In the genomic region with DNA sequence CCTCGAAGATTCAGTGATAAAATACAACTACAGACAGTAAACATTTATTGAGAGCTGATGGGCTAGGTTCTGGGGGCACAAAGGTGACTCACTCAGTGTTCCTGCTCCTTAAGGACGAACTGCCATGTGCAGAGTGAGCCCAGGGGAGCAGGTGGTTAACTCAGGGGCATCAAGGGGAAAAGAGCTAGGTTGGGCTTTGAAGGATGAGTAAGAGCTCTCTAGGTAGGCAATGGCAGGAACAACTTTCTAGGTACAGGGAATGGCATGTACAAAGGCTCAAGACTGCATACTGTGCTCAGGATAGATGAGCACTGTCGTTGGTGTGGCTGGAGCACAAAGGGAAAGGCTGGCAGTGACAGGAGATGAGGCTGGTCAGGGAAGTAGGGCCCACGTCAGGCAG, we compare ENCODE assay signal across 28 cellular contexts. TPM values are rescaled to one million over a fixed set of nuclear protein-coding genes. Genes with fewer than 3 reads are reported as not detected.
DNase-seq lines count a peak whose midpoint lies in the region; ATAC-seq, FAIRE-seq and TF ChIP-seq lines count a peak whose summit lies in the region.
"Had no signal": no experiment of that assay in that cellular context is flagged by ENCODE, and none has a peak within 500 bp of the region (broad histone marks: within the 10 kb centered on the region; RNA-seq: fewer than 3 reads in every experiment).

No MANE protein-coding gene starts in this region.

- peaks cover 9% of the 10 kb centered on the region for H3K4me1 Mint-ChIP-seq in MCF 10A (ENCODE audit: insufficient read depth, unreplicated experiment)
- H3K4me1 Mint-ChIP-seq in naive B cell, result peaks cover 36 to 42% (median 37%) of the 10 kb centered on the region in 3 donors
- H3K4me1 Mint-ChIP-seq in activated CD4-positive, alpha-beta T cell treated with anti-CD3 and anti-CD28 coated beads for 36 hours, result peaks cover 20% of the 10 kb centered on the region
- H3K4me1 Mint-ChIP-seq: activated CD4-positive, alpha-beta memory T cell treated with anti-CD3 and anti-CD28 coated beads, Interleukin-2, amount 10 ng/mL, durations not matched to agents 7 days and 5 days had no signal

- H3K4me1 ChIP-seq in breast epithelium (no peaks in the 10 kb centered on the region), GM12878 (ENCODE audit: control insufficient read depth, insufficient read depth, low read length) (no peaks in the 10 kb centered on the region), uterus (no peaks in the 10 kb centered on the region), BE2C (no peaks in the 10 kb centered on the region)

- no peak overlapping the region for H3K4me2 ChIP-seq in GM12878 (ENCODE audit: control insufficient read depth, insufficient read depth)
- H3K4me2 ChIP-seq: GM23338 had no signal

- peaks cover 11% of the 10 kb centered on the region for H3K36me3 Mint-ChIP-seq in MCF 10A (ENCODE audit: insufficient read depth, unreplicated experiment)
- H3K36me3 Mint-ChIP-seq in naive B cell, result peaks cover 0 to 8% of the 10 kb centered on the region in 2 donors
- peaks cover 2% of the 10 kb centered on the region for H3K36me3 Mint-ChIP-seq in activated CD4-positive, alpha-beta T cell treated with anti-CD3 and anti-CD28 coated beads for 36 hours (ENCODE audit: low read depth)

- H3K4me3 ChIP-seq in breast epithelium (no peak overlapping the region), GM12878 (no peak overlapping the region), uterus (no peak overlapping the region), BE2C (ENCODE audit: low read depth, low read length) (no peak overlapping the region)
- H3K4me3 ChIP-seq: GM23338, pancreas, Peyer's patch, SJCRH30, tibial nerve had no signal

- WGBS in GM12878 (ENCODE audit: insufficient coverage, insufficient replicate concordance, low lambda C conversion rate, missing lambda C conversion rate), result 55% methylated on average over 4 of the region's 4 CpGs

- H3K9me3 Mint-ChIP-seq in MCF 10A (ENCODE audit: unreplicated experiment) (no peaks in the 10 kb centered on the region), naive B cell (no peaks in the 10 kb centered on the region)
- H3K9me3 Mint-ChIP-seq in activated CD4-positive, alpha-beta T cell treated with anti-CD3 and anti-CD28 coated beads for 36 hours (ENCODE audit: low read depth), result no peaks in the 10 kb centered on the region
- H3K9me3 Mint-ChIP-seq: activated CD4-positive, alpha-beta memory T cell treated with anti-CD3 and anti-CD28 coated beads, Interleukin-2, amount 10 ng/mL, durations not matched to agents 7 days and 5 days; GM23338; nephron had no signal

- H3K27me3 Mint-ChIP-seq in MCF 10A (ENCODE audit: insufficient read depth, unreplicated experiment) (no peaks in the 10 kb centered on the region), naive B cell (no peaks in the 10 kb centered on the region)
- H3K27me3 Mint-ChIP-seq in activated CD4-positive, alpha-beta T cell treated with anti-CD3 and anti-CD28 coated beads for 36 hours, result no peaks in the 10 kb centered on the region
- H3K27me3 Mint-ChIP-seq: activated CD4-positive, alpha-beta memory T cell treated with anti-CD3 and anti-CD28 coated beads, Interleukin-2, amount 10 ng/mL, durations not matched to agents 7 days and 5 days; T-helper 17 cell had no signal

- DNase-seq in breast epithelium (ENCODE audit: low spot score in 2 of 2) (no peak), MCF 10A (ENCODE audit: unreplicated experiment) (no peak), GM12878 (ENCODE audit: low read depth, low spot score) (no peak), naive B cell (no peak), uterus (no peak), BE2C (no peak), activated gamma-delta T cell treated with Interleukin-2 at 50 U/mL for 16 hours (no peak)
- DNase-seq in activated CD4-positive, alpha-beta T cell treated with anti-CD3 and anti-CD28 coated beads for 36 hours, result no peak
- DNase-seq: activated CD4-positive, alpha-beta memory T cell treated with anti-CD3 and anti-CD28 coated beads, Interleukin-2, amount 10 ng/mL, durations not matched to agents 7 days and 5 days; activated CD4-positive, CD25-positive, alpha-beta regulatory T cell treated with anti-CD3 and anti-CD28 coated beads, Interleukin-2, amount 50 U/mL, for 72 hours; activated effector memory CD4-positive, alpha-beta T cell treated with Interleukin-2 at 50 U/mL for 16 hours; EL; glutamatergic neuron; NCI-H1092; NCI-H1930; pancreas; Peyer's patch; retina; SJCRH30; small intestine; stimulated activated CD8-positive, alpha-beta memory T cell treated with anti-CD3 and anti-CD28 coated beads, Interleukin-4, amount 100 ng/mL, for 48 hours; T-helper 17 cell had no signal

- RAD21 ChIA-PET in GM12878 (lab: Charles Lee; ENCODE audit: unreplicated experiment), result interaction anchor here (1.3 kb wide), 1 partner anchor 13 kb away, joined by 4 read pairs; no protein-coding TSS in a partner anchor

- BruUV-seq in MCF 10A (replicated peaks; lab: Mats Ljungman, UMichigan) (no TSS peak), GM12878 (replicated peaks; lab: Mats Ljungman, UMichigan) (no TSS peak)

- SMC1A ChIA-PET in GM12878 (lab: Charles Lee; ENCODE audit: uncharacterized antibody, unreplicated experiment), result interaction anchor here (1.4 to 2.9 kb wide), 2 partner anchors 16 to 136 kb away, joined by 3 to 15 read pairs; no protein-coding TSS in a partner anchor

- intact Hi-C loops in breast epithelium (cut with DNase I; ENCODE audit: low total_unique reads), result no loop called here
- intact Hi-C loops in MCF 10A (cut with micrococcal nuclease), result no loop called here
- intact Hi-C loops in GM12878 (cut with micrococcal nuclease; ENCODE audit: unreplicated experiment), result no loop called here
- intact Hi-C loops in uterus (cut with DNase I; ENCODE audit: low total_unique reads), result no loop called here
- intact Hi-C loops in activated CD4-positive, alpha-beta T cell treated with anti-CD3 and anti-CD28 coated beads for 36 hours (cut with DNase I, micrococcal nuclease), result no loop called here

- peak overlapping the region; percentile 13 to 25 for H3K27ac ChIP-seq in breast epithelium
- H3K27ac ChIP-seq in GM12878 (ENCODE audit: control insufficient read depth, insufficient read depth), result no peak overlapping the region
- peak overlapping the region; percentile 5 to 26 for H3K27ac ChIP-seq in uterus
- H3K27ac ChIP-seq: pancreas, SJCRH30, tibial nerve had no signal

- H3K27ac Mint-ChIP-seq in MCF 10A (ENCODE audit: low read depth, unreplicated experiment) (no peak overlapping the region), naive B cell (peak overlapping the region in 5 of 6 donors; percentile 32 to 81 (median 60))
- H3K27ac Mint-ChIP-seq in activated CD4-positive, alpha-beta T cell treated with anti-CD3 and anti-CD28 coated beads for 36 hours, result no peak overlapping the region
- H3K27ac Mint-ChIP-seq: activated CD4-positive, alpha-beta memory T cell treated with anti-CD3 and anti-CD28 coated beads, Interleukin-2, amount 10 ng/mL, durations not matched to agents 7 days and 5 days; GM23338; nephron; T-helper 17 cell had no signal

- peak; percentile 69 for FAIRE-seq in GM12878 (lab: Jason Lieb, UNC)
- FAIRE-seq: GM12891, HepG2, keratinocyte, pancreas, small intestine had no signal

- H3K79me2 ChIP-seq in GM12878 (ENCODE audit: control insufficient read depth, insufficient read depth, low read length), result no peaks in the 10 kb centered on the region

- POLR2A ChIA-PET in MCF 10A (lab: Yijun Ruan, JAX), result interaction anchor here (0.6 to 1.2 kb wide), 2 partner anchors 12 to 114 kb away, joined by 3 to 4 read pairs; no protein-coding TSS in a partner anchor
- POLR2A ChIA-PET in GM12878 (lab: Charles Lee), result no interaction called here
- POLR2A ChIA-PET in activated CD4-positive, alpha-beta T cell treated with anti-CD3 and anti-CD28 coated beads for 36 hours (lab: Charles Lee), result no interaction called here

- H3K4me3 Mint-ChIP-seq in MCF 10A (ENCODE audit: unreplicated experiment) (no peak overlapping the region), naive B cell (peak overlapping the region in 1 of 8 donors; percentile 57)
- H3K4me3 Mint-ChIP-seq in activated CD4-positive, alpha-beta T cell treated with anti-CD3 and anti-CD28 coated beads for 36 hours, result no peak overlapping the region
- H3K4me3 Mint-ChIP-seq: activated CD4-positive, alpha-beta memory T cell treated with anti-CD3 and anti-CD28 coated beads, Interleukin-2, amount 10 ng/mL, durations not matched to agents 7 days and 5 days; GM23338; nephron; T-helper 17 cell had no signal

- H2AFZ ChIP-seq in GM12878 (ENCODE audit: control insufficient read depth, low read depth, low read length), result no peak overlapping the region
- H2AFZ ChIP-seq: GM23338 had no signal

- ATAC-seq in GM12878 (no peak), naive B cell (ENCODE audit: low read depth in 2 of 2) (no peak)
- no peak for ATAC-seq in activated CD4-positive, alpha-beta T cell treated with anti-CD3 and anti-CD28 coated beads for 36 hours
- ATAC-seq: GM23338, HepG2, T-helper 17 cell had no signal

- H3K27me3 ChIP-seq in breast epithelium (no peaks in the 10 kb centered on the region), GM12878 (replicated peaks in 1 of 2; ENCODE audit: control insufficient read depth in 2 of 2, insufficient read depth in 2 of 2, low read length in 1 of 2) (no peaks in the 10 kb centered on the region), uterus (no peaks in the 10 kb centered on the region), BE2C (no peaks in the 10 kb centered on the region)
- H3K27me3 ChIP-seq: pancreas, Peyer's patch, SJCRH30, tibial nerve had no signal

- CTCF ChIA-PET in MCF 10A (lab: Yijun Ruan, JAX), result no interaction called here
- CTCF ChIA-PET in GM12878 (lab: Yijun Ruan, JAX), result interaction anchor here (3.7 kb wide), 1 partner anchor 136 kb away, joined by 17 read pairs; no protein-coding TSS in a partner anchor
- CTCF ChIA-PET in activated CD4-positive, alpha-beta T cell treated with anti-CD3 and anti-CD28 coated beads for 36 hours (lab: Charles Lee), result interaction anchor here (1.3 kb wide), 1 partner anchor 21 kb away, joined by 7 read pairs; no protein-coding TSS in a partner anchor

- H3K9me3 ChIP-seq in breast epithelium (no peaks in the 10 kb centered on the region), GM12878 (replicated peaks; ENCODE audit: control insufficient read depth, insufficient read depth, low read length) (no peaks in the 10 kb centered on the region), uterus (no peaks in the 10 kb centered on the region), BE2C (no peaks in the 10 kb centered on the region)
- H3K9me3 ChIP-seq: pancreas, Peyer's patch, SJCRH30, tibial nerve had no signal

- no peaks in the 10 kb centered on the region for H4K20me1 ChIP-seq in GM12878 (ENCODE audit: control insufficient read depth, insufficient read depth)

- TF ChIP-seq CTCF in breast epithelium (IDR thresholded peaks at IDR 0.05) (no peak), MCF 10A (IDR thresholded peaks at IDR 0.05; ENCODE audit: unreplicated experiment) (no peak), GM12878 (IDR thresholded peaks at IDR 0.05 in 2 of 3, conservative IDR thresholded peaks at IDR 0.05 in 1 of 3; ENCODE audit: control insufficient read depth in 2 of 3, extremely low read depth in 1 of 3, insufficient read depth in 1 of 3, low read depth in 3 of 3, low read length in 3 of 3) (no peak), uterus (IDR thresholded peaks at IDR 0.05) (no peak), BE2C (IDR thresholded peaks at IDR 0.05; ENCODE audit: low read depth, low read length) (no peak)

- in situ Hi-C loops in GM12878 (cut with MboI), result no loop called here

- TF ChIP-seq EP300 in GM12878 (IDR thresholded peaks at IDR 0.05; ENCODE audit: borderline replicate concordance in 1 of 2, control insufficient read depth in 1 of 2, low read depth in 2 of 2, low read length in 2 of 2), result no peak

- TF ChIP-seq RAD21 in GM12878 (IDR thresholded peaks at IDR 0.05; ENCODE audit: insufficient read depth, low read depth, low read length), result no peak

- no peak for TF ChIP-seq POLR2A in breast epithelium (IDR thresholded peaks at IDR 0.05)
- TF ChIP-seq POLR2A in GM12878 (IDR thresholded peaks at IDR 0.05; ENCODE audit: low read depth, low read length), result no peak
- TF ChIP-seq POLR2A in uterus (IDR thresholded peaks at IDR 0.05), result no peak

- no peak overlapping the region for H3K9ac ChIP-seq in GM12878 (ENCODE audit: control insufficient read depth, insufficient read depth, low read length)

- H3K36me3 ChIP-seq in breast epithelium (no peaks in the 10 kb centered on the region), GM12878 (ENCODE audit: control insufficient read depth in 2 of 2, insufficient read depth in 2 of 2, low read length in 1 of 2) (no peaks in the 10 kb centered on the region), uterus (no peaks in the 10 kb centered on the region), BE2C (no peaks in the 10 kb centered on the region)
- H3K36me3 ChIP-seq: pancreas, SJCRH30, tibial nerve had no signal

RNA-seq across cellular contexts. Expression of a gene that starts 16.6 kb away (rescaled TPM):
- total RNA-seq in breast epithelium (10 to 100 TPM; 36.2 to 67.2 (median 51.8) TPM), MCF 10A (2022) (15.0 and 23.0 TPM in 2 replicates), GM12878 (2014; rRNA removed) (69.8 and 70.6 TPM in 2 replicates), GM12878 (2014; rRNA removed; fragmentation: Illumina TruSeq; extraction: Trizol) (77.6 and 82.2 TPM in 2 replicates), GM12878 (2021) (61.1 and 64.2 TPM in 2 replicates), uterus (1,000 to 10,000 TPM in 1 of 4 donors, 10 to 100 TPM in 3; 16.2 to 1,146 (median 45.4) TPM)
- total RNA-seq in GM12878 (2013; cell fraction: nucleolus; rRNA removed), result 164 and 166 TPM in 2 replicates
- polyA plus RNA-seq in GM12878 (2011; ENCODE audit: low read depth), result 12.2 TPM
- polyA plus RNA-seq in GM12878 (2011; rRNA removed) (72.0 and 80.0 TPM in 2 replicates), GM12878 (2014; fragmentation: Illumina TruSeq; extraction: Trizol) (68.9 and 81.8 TPM in 2 replicates), GM12878 (2014; fragmentation: Nextera tagmentation; extraction: Ambion mirVana) (1 to 10 TPM; 1.1 to 3.1 TPM), GM12878 (2014; rRNA removed) (52.7 and 53.4 TPM in 2 replicates), GM12878 (2016; fragmentation: Nextera tagmentation; extraction: Ambion mirVana) (10 to 100 TPM; 22.7 to 29.1 TPM), naive B cell (ENCODE audit: low read depth in 6 of 6) (10 to 100 TPM; 46.6 to 72.0 (median 62.5) TPM)
- polyA plus RNA-seq in GM12878 (2011; cell fraction: cytosol; rRNA removed), result 38.5 and 44.2 TPM in 2 replicates
- 21.8 and 26.1 TPM in 2 replicates for polyA plus RNA-seq in GM12878 (2011; cell fraction: nucleus; rRNA removed)
- 15.2 and 17.8 TPM in 2 replicates for polyA plus RNA-seq in GM12878 (2012)
- polyA minus RNA-seq in GM12878 (2011; rRNA and poly(A)+ RNA removed), result 71.6 and 106 TPM in 2 replicates
- 26.6 and 31.2 TPM in 2 replicates for polyA minus RNA-seq in GM12878 (2011; cell fraction: cytosol; rRNA and poly(A)+ RNA removed)
- polyA minus RNA-seq in GM12878 (2011; cell fraction: nucleus; rRNA and poly(A)+ RNA removed), result 21.8 and 32.8 TPM in 2 replicates
- 100 to 1,000 TPM in 1 of 2 experiments, 10 to 100 TPM in 1; 75.5 to 130 TPM for total RNA-seq in activated CD4-positive, alpha-beta T cell treated with anti-CD3 and anti-CD28 coated beads for 36 hours
- 24.5 TPM for polyA plus RNA-seq in BE2C (2012; ENCODE audit: insufficient read depth, insufficient read length, low read depth)

Comparison
In these comparisons a context has a peak if more than half of its experiments do, and no peak if none do; other contexts are left out.
1. H3K27ac Mint-ChIP-seq: peak in naive B cell (5 of 6); none in MCF 10A (single experiment) and activated CD4-positive, alpha-beta T cell treated with anti-CD3 and anti-CD28 coated beads for 36 hours (single experiment).